Comparison of ENCODE assay signal across 19 cellular contexts in genomic region chr22:41582694-41583093, GRCh38. TPM values are rescaled to one million over a fixed set of nuclear protein-coding genes. Genes with fewer than 3 reads are reported as not detected.
DNase-seq lines count a peak whose midpoint lies in the region; ATAC-seq and TF ChIP-seq lines count a peak whose summit lies in the region.
"Had no signal": no experiment of that assay in that cellular context is flagged by ENCODE, and none has a peak within 500 bp of the region (broad histone marks: within the 10 kb centered on the region; RNA-seq: fewer than 3 reads in every experiment).

No MANE protein-coding gene starts in this region.

- peaks cover 14% of the 10 kb centered on the region for H3K36me3 Mint-ChIP-seq in progenitor cell of endocrine pancreas (ENCODE audit: insufficient read depth)
- H3K36me3 Mint-ChIP-seq in activated CD4-positive, alpha-beta memory T cell treated with anti-CD3 and anti-CD28 coated beads, Interleukin-2, amount 10 ng/mL, durations not matched to agents 7 days and 5 days (ENCODE audit: low read depth), result peaks cover 34% of the 10 kb centered on the region

- H3K27ac Mint-ChIP-seq in progenitor cell of endocrine pancreas, result peak overlapping the region; percentile 51
- H3K27ac Mint-ChIP-seq in activated CD4-positive, alpha-beta memory T cell treated with anti-CD3 and anti-CD28 coated beads, Interleukin-2, amount 10 ng/mL, durations not matched to agents 7 days and 5 days, result no peak overlapping the region

- no peaks in the 10 kb centered on the region for H4K20me1 ChIP-seq in OCI-LY3 (ENCODE audit: insufficient read depth, low read length)

- H2AFZ ChIP-seq in OCI-LY3 (ENCODE audit: low read depth, low read length), result no peak overlapping the region

- no peaks in the 10 kb centered on the region for H3K9me3 Mint-ChIP-seq in progenitor cell of endocrine pancreas (ENCODE audit: low read depth)
- H3K9me3 Mint-ChIP-seq in activated CD4-positive, alpha-beta memory T cell treated with anti-CD3 and anti-CD28 coated beads, Interleukin-2, amount 10 ng/mL, durations not matched to agents 7 days and 5 days, result no peaks in the 10 kb centered on the region

- H3K9me3 ChIP-seq in OCI-LY3 (ENCODE audit: insufficient read depth, low read length) (no peaks in the 10 kb centered on the region), heart right ventricle (no peaks in the 10 kb centered on the region)
- H3K9me3 ChIP-seq: Caco-2 had no signal

- peaks cover 5% of the 10 kb centered on the region for H3K4me1 Mint-ChIP-seq in progenitor cell of endocrine pancreas (ENCODE audit: low read depth)
- peaks cover 10% of the 10 kb centered on the region for H3K4me1 Mint-ChIP-seq in activated CD4-positive, alpha-beta memory T cell treated with anti-CD3 and anti-CD28 coated beads, Interleukin-2, amount 10 ng/mL, durations not matched to agents 7 days and 5 days

- TF ChIP-seq CTCF in OCI-LY3 (IDR thresholded peaks at IDR 0.05; ENCODE audit: low read depth, low read length), result no peak
- no peak for TF ChIP-seq CTCF in heart right ventricle (IDR thresholded peaks at IDR 0.05)
- TF ChIP-seq CTCF in progenitor cell of endocrine pancreas (IDR thresholded peaks at IDR 0.05; ENCODE audit: unreplicated experiment), result no peak

- H3K27me3 ChIP-seq in OCI-LY3 (ENCODE audit: low read depth, low read length), result no peaks in the 10 kb centered on the region
- H3K27me3 ChIP-seq in heart right ventricle, result no peaks in the 10 kb centered on the region

- H3K27me3 Mint-ChIP-seq in progenitor cell of endocrine pancreas, result no peaks in the 10 kb centered on the region
- no peaks in the 10 kb centered on the region for H3K27me3 Mint-ChIP-seq in activated CD4-positive, alpha-beta memory T cell treated with anti-CD3 and anti-CD28 coated beads, Interleukin-2, amount 10 ng/mL, durations not matched to agents 7 days and 5 days

- no peak overlapping the region for H3K9ac ChIP-seq in OCI-LY3 (ENCODE audit: low read length)
- H3K9ac ChIP-seq: KMS-11 had no signal

- H3K4me1 ChIP-seq in OCI-LY3 (ENCODE audit: low read length) (peaks cover 21% of the 10 kb centered on the region), heart right ventricle (peaks cover 0 to 34% (median 5%) of the 10 kb centered on the region in 9 donors)

- H3K36me3 ChIP-seq in OCI-LY3 (replicated peaks; ENCODE audit: low read depth, low read length) (no peaks in the 10 kb centered on the region), heart right ventricle (peaks cover 0 to 72% (median 5%) of the 10 kb centered on the region in 9 donors)

- H3K4me3 ChIP-seq in OCI-LY3 (ENCODE audit: low read length), result no peak overlapping the region
- H3K4me3 ChIP-seq in heart right ventricle, result no peak overlapping the region

- intact Hi-C loops in Right ventricle myocardium inferior (cut with DNase I), result no loop called here
- intact Hi-C loops in cardiac septum (cut with DNase I), result no loop called here
- intact Hi-C loops in heart right ventricle (cut with DNase I), result no loop called here

- DNase-seq in Right ventricle myocardium inferior (ENCODE audit: missing footprints), result peak; percentile 1
- no peak for DNase-seq in cardiac septum (ENCODE audit: low spot score)
- DNase-seq in heart right ventricle, result no peak
- DNase-seq in progenitor cell of endocrine pancreas (ENCODE audit: low spot score, unreplicated experiment), result no peak
- DNase-seq in AG20443 (ENCODE audit: low spot score), result no peak
- DNase-seq in activated CD4-positive, alpha-beta memory T cell treated with anti-CD3 and anti-CD28 coated beads, Interleukin-2, amount 10 ng/mL, durations not matched to agents 7 days and 5 days, result no peak
- DNase-seq in activated naive CD4-positive, alpha-beta T cell treated with anti-CD3 and anti-CD28 coated beads, Interleukin-2, amount 50 U/mL, for 16 hours, result no peak
- DNase-seq: Caco-2, DMS153, GOT3, NCI-H1092, NCI-H146, NCI-H2081 treated with DMSO at 0.1 percent for 48 hours, NCI-H510A treated with DMSO at 0.1 percent for 48 hours had no signal

- no peak overlapping the region for H3K27ac ChIP-seq in OCI-LY3 (ENCODE audit: low read length)
- H3K27ac ChIP-seq in heart right ventricle, result peak overlapping the region in 8 of 10 donors; percentile 4 to 71 (median 41)
- H3K27ac ChIP-seq: C4-2B, KMS-11 had no signal

- no peaks in the 10 kb centered on the region for H3K79me2 ChIP-seq in OCI-LY3 (ENCODE audit: low read length)

- POLR2A ChIA-PET in activated CD4-positive, alpha-beta memory T cell treated with anti-CD3 and anti-CD28 coated beads, Interleukin-2, amount 10 ng/mL, durations not matched to agents 7 days and 5 days (lab: Charles Lee), result no interaction called here

- no peak overlapping the region for H3K4me3 Mint-ChIP-seq in progenitor cell of endocrine pancreas (ENCODE audit: low read depth)
- H3K4me3 Mint-ChIP-seq in activated CD4-positive, alpha-beta memory T cell treated with anti-CD3 and anti-CD28 coated beads, Interleukin-2, amount 10 ng/mL, durations not matched to agents 7 days and 5 days, result no peak overlapping the region

- peak; percentile 31 for ATAC-seq in Right ventricle myocardium inferior
- peak in 7 of 8 donors; percentile 15 to 55 (median 32) for ATAC-seq in heart right ventricle

- H3K4me2 ChIP-seq in OCI-LY3 (ENCODE audit: low read length), result peak overlapping the region; percentile 33
- H3K4me2 ChIP-seq: KMS-11 had no signal

- CTCF ChIA-PET in activated CD4-positive, alpha-beta memory T cell treated with anti-CD3 and anti-CD28 coated beads, Interleukin-2, amount 10 ng/mL, durations not matched to agents 7 days and 5 days (lab: Charles Lee), result no interaction called here

- 44 to 58% methylated on average over 8 of the region's 8 CpGs for WGBS in heart right ventricle, 2 donors

RNA-seq across cellular contexts. Expression of gene PMM1, which starts 6.9 kb away (rescaled TPM):
- total RNA-seq in Right ventricle myocardium inferior, result 16.2 TPM
- 21.7 TPM for total RNA-seq in cardiac septum
- 10 to 100 TPM; 13.8 to 26.6 (median 21.9) TPM for total RNA-seq in heart right ventricle
- 10 to 100 TPM; 18.1 to 43.5 TPM for polyA plus RNA-seq in heart right ventricle
- 46.0 and 51.3 TPM in 2 replicates for total RNA-seq in progenitor cell of endocrine pancreas
- total RNA-seq in activated CD4-positive, alpha-beta memory T cell treated with anti-CD3 and anti-CD28 coated beads, Interleukin-2, amount 10 ng/mL, durations not matched to agents 7 days and 5 days, result 10 to 100 TPM; 44.4 to 46.2 TPM

RNA-seq across cellular contexts. Expression of gene CSDC2, which starts 21.9 kb away (rescaled TPM):
- total RNA-seq in Right ventricle myocardium inferior (265 TPM), cardiac septum (115 TPM), heart right ventricle (100 to 1,000 TPM; 112 to 301 (median 137) TPM), progenitor cell of endocrine pancreas (1.7 TPM in 2 replicates)
- 100 to 1,000 TPM; 300 to 410 TPM for polyA plus RNA-seq in heart right ventricle
- total RNA-seq in activated CD4-positive, alpha-beta memory T cell treated with anti-CD3 and anti-CD28 coated beads, Interleukin-2, amount 10 ng/mL, durations not matched to agents 7 days and 5 days, result not detected
- total RNA-seq: OCI-LY7, RPMI7951 had no signal

RNA-seq across cellular contexts. Expression of gene DESI1, which starts 38.1 kb away (rescaled TPM):
- total RNA-seq in Right ventricle myocardium inferior (41.6 TPM), cardiac septum (30.6 TPM), heart right ventricle (10 to 100 TPM; 27.6 to 49.6 (median 36.0) TPM), progenitor cell of endocrine pancreas (37.4 TPM in 2 replicates)
- 10 to 100 TPM; 22.7 to 73.1 TPM for polyA plus RNA-seq in heart right ventricle
- total RNA-seq in activated CD4-positive, alpha-beta memory T cell treated with anti-CD3 and anti-CD28 coated beads, Interleukin-2, amount 10 ng/mL, durations not matched to agents 7 days and 5 days, result 10 to 100 TPM; 49.3 to 53.6 TPM

RNA-seq across cellular contexts. Expression of gene XRCC6, which starts 38.4 kb away (rescaled TPM):
- total RNA-seq in Right ventricle myocardium inferior (172 TPM), cardiac septum (155 TPM), heart right ventricle (100 to 1,000 TPM; 152 to 192 (median 181) TPM), progenitor cell of endocrine pancreas (262 and 272 TPM in 2 replicates)
- polyA plus RNA-seq in heart right ventricle, result 100 to 1,000 TPM; 103 to 185 TPM
- total RNA-seq in activated CD4-positive, alpha-beta memory T cell treated with anti-CD3 and anti-CD28 coated beads, Interleukin-2, amount 10 ng/mL, durations not matched to agents 7 days and 5 days, result 100 to 1,000 TPM; 244 to 251 TPM

RNA-seq across cellular contexts. Expression of gene POLR3H, which starts 38.4 kb away (rescaled TPM):
- total RNA-seq in Right ventricle myocardium inferior (20.1 TPM), cardiac septum (18.6 TPM), heart right ventricle (10 to 100 TPM; 13.3 to 25.8 (median 16.9) TPM), progenitor cell of endocrine pancreas (43.5 and 44.1 TPM in 2 replicates)
- 10 to 100 TPM; 24.4 to 34.9 TPM for polyA plus RNA-seq in heart right ventricle
- total RNA-seq in activated CD4-positive, alpha-beta memory T cell treated with anti-CD3 and anti-CD28 coated beads, Interleukin-2, amount 10 ng/mL, durations not matched to agents 7 days and 5 days, result 10 to 100 TPM; 19.2 to 20.5 TPM

Comparison
In these comparisons a context has a peak if more than half of its experiments do, and no peak if none do; other contexts are left out.
1. RNA of gene CSDC2, which starts 21.9 kb away (total RNA-seq): 265 TPM in Right ventricle myocardium inferior (single experiment), 112 to 301 TPM in heart right ventricle and 115 TPM in cardiac septum (single experiment); 1.7 TPM in progenitor cell of endocrine pancreas and not detected in activated CD4-positive, alpha-beta memory T cell treated with anti-CD3 and anti-CD28 coated beads, Interleukin-2, amount 10 ng/mL, durations not matched to agents 7 days and 5 days; every median in the first group is over 10 times any median in the second.